23 cellular contexts compared by ENCODE assay signal in genomic region chr7:115224923-115225322, GRCh38.
"Had no signal": no experiment of that assay in that cellular context is flagged by ENCODE, and none has a peak within 500 bp of the region (broad histone marks: within the 10 kb centered on the region; RNA-seq: fewer than 3 reads in every experiment).

No MANE protein-coding gene starts in this region.

- H3K4me2 ChIP-seq: KMS-11, SK-N-SH had no signal

- H3K9me3 ChIP-seq: adrenal gland, SJSA1, SK-N-SH had no signal

- DNase-seq: activated CD4-positive, alpha-beta T cell treated with anti-CD3 and anti-CD28 coated beads, Interleukin-2, amount 10 ng/mL, durations not matched to agents 24 days and 14 days; activated CD4-positive, alpha-beta T cell treated with anti-CD3 and anti-CD28 coated beads, Interleukin-2, amount 50 U/mL, for 4 hours; activated CD8-positive, alpha-beta T cell treated with anti-CD3 and anti-CD28 coated beads for 36 hours; activated gamma-delta T cell; activated naive CD4-positive, alpha-beta T cell treated with Interleukin-2 at 50 U/mL for 16 hours; activated T-cell treated with anti-CD3 and anti-CD28 coated beads, Interleukin-2, amount 50 U/mL, for 24 hours; adrenal gland; caudate nucleus; MM.1S; MV-4-11; NCI-H1092; NCI-H1436 treated with DMSO at 0.1 percent for 48 hours; NCI-H1694 treated with DMSO at 0.1 percent for 48 hours; NCI-H2029; NCI-H2171; NCI-H510A; NCI-H526; OCI-M1; SHP77; SK-N-SH had no signal

- H3K4me1 ChIP-seq: adrenal gland had no signal

- H3K9ac ChIP-seq: KMS-11, SK-N-SH had no signal

- H3K27ac ChIP-seq: adrenal gland, KMS-11, SJSA1 had no signal

- H3K27me3 ChIP-seq: adrenal gland, SJSA1 had no signal

- H3K36me3 ChIP-seq: adrenal gland, SJSA1 had no signal

- ATAC-seq: activated CD8-positive, alpha-beta T cell treated with anti-CD3 and anti-CD28 coated beads for 36 hours; activated naive CD4-positive, alpha-beta T cell treated with anti-CD3 and anti-CD28 coated beads, Interleukin-2, amount 50 U/mL, for 72 hours had no signal

- H3K4me3 ChIP-seq: adrenal gland, SJSA1 had no signal
